Comparison of ENCODE assay signal across 12 cellular contexts in the genomic region with DNA sequence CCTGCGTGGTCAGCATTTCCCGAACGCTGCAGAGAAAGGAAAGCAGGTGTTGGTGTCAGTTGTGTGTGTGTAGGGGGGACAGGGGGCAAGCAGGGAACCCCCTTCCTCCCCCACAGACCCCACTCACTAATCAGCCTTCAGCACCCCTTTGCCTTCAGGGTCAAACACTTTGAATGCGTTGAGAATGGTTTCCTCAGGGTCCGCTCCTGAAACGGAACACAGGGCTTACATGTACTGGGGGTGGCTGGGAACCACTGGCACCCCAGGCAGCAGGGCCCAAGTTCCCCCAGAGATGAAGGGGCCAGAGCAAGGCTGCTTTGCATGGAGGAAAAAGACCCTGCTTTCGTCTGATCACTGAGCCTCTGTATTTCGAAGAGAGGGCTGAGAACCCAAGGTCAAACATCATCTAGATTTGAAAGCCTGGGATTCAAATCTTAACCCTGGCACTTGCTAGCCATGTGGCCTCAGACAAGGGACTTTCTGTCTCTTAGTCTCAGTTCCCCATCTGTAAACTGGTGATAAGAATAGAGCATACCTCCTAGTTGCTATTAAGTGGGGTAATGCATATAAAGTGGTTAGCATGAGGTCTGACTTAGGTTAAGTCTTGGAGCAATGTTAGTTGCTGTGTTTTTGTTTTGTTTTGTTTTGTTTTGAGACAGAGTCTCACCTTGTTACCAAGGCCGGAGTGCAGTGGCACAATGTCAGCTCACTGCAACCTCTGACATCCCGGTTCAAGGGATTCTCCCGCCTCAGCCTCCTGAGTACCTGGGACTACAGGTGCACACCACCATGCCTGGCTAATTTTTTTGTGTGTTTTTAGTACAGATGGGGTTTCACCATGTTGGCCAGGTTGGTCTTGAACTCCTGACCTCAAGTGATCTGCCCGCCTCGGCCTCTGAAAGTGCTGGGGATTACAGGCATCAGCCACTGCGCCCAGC. TPM values are rescaled to one million over a fixed set of nuclear protein-coding genes. Genes with fewer than 3 reads are reported as not detected.
DNase-seq lines count a peak whose midpoint lies in the region; ATAC-seq and TF ChIP-seq lines count a peak whose summit lies in the region.
"Had no signal": no experiment of that assay in that cellular context is flagged by ENCODE, and none has a peak within 500 bp of the region (broad histone marks: within the 10 kb centered on the region; RNA-seq: fewer than 3 reads in every experiment).

No MANE protein-coding gene starts in this region.

- H3K9me3 ChIP-seq in mammary epithelial cell (replicated peaks; ENCODE audit: insufficient read depth, low read length) (no peaks in the 10 kb centered on the region), MM.1S (replicated peaks; ENCODE audit: insufficient read depth, low read length) (no peaks in the 10 kb centered on the region), body of pancreas (no peaks in the 10 kb centered on the region)

- no peaks in the 10 kb centered on the region for H3K27me3 ChIP-seq in mammary epithelial cell (ENCODE audit: insufficient read depth, low read length)
- H3K27me3 ChIP-seq in MM.1S (replicated peaks; ENCODE audit: insufficient read depth, low read length): no peaks in the 10 kb centered on the region
- no peaks in the 10 kb centered on the region for H3K27me3 ChIP-seq in body of pancreas

- no peaks in the 10 kb centered on the region for H3K79me2 ChIP-seq in mammary epithelial cell (ENCODE audit: insufficient read depth, low read length)
- no peaks in the 10 kb centered on the region for H3K79me2 ChIP-seq in MM.1S (ENCODE audit: low read length)

- H3K4me1 ChIP-seq in mammary epithelial cell (ENCODE audit: insufficient read depth, low read length): peaks cover 22% of the 10 kb centered on the region
- H3K4me1 ChIP-seq in MM.1S (ENCODE audit: low read length): peaks cover 4% of the 10 kb centered on the region
- no peaks in the 10 kb centered on the region for H3K4me1 ChIP-seq in body of pancreas

- in situ Hi-C loops in mammary epithelial cell (cut with MboI; ENCODE audit: low sequenced_read_pairs in 2 of 2): no loop called here

- H3K4me3 ChIP-seq in mammary epithelial cell (replicated peaks in 1 of 3; ENCODE audit: insufficient read depth in 1 of 3, low read depth in 2 of 3, low read length in 3 of 3) (no peak overlapping the region), MM.1S (ENCODE audit: low read length) (no peak overlapping the region), body of pancreas (no peak overlapping the region)

- intact Hi-C loops in mammary epithelial cell (cut with micrococcal nuclease): no loop called here
- intact Hi-C loops in MCF 10A (cut with micrococcal nuclease): no loop called here
- intact Hi-C loops in body of pancreas (cut with DNase I): no loop called here

- BruUV-seq in mammary epithelial cell (replicated peaks; lab: Mats Ljungman, UMichigan) (no TSS peak), MCF 10A (replicated peaks; lab: Mats Ljungman, UMichigan) (no TSS peak)

- WGBS in mammary epithelial cell (ENCODE audit: low coverage, missing lambda C conversion rate): 89% methylated on average over 14 of the region's 14 CpGs
- 76 to 78% methylated on average over 12 to 14 of the region's 14 CpGs for WGBS in body of pancreas, 2 donors

- no peak overlapping the region for H3K27ac Mint-ChIP-seq in MCF 10A (ENCODE audit: low read depth, unreplicated experiment)
- peak overlapping the region; percentile 96 for H3K27ac Mint-ChIP-seq in stimulated activated memory B cell treated with anti-CD40 and anti-IgM and Interleukin-4, amounts not matched to agents 10 μg/mL and 1 μg/mL and 100 μg/mL, for 72 hours

- 0 out of 2 replicates have a peak, but pooled peaks cover 6% of the 10 kb centered on the region for H3F3A ChIP-seq in MM.1S (ENCODE audit: insufficient read depth, low read length)

- no peaks in the 10 kb centered on the region for H3K36me3 ChIP-seq in mammary epithelial cell (ENCODE audit: insufficient read depth, low read length)
- H3K36me3 ChIP-seq in MM.1S (replicated peaks; ENCODE audit: insufficient read depth, low read length): no peaks in the 10 kb centered on the region
- no peaks in the 10 kb centered on the region for H3K36me3 ChIP-seq in body of pancreas (replicated peaks in 1 of 2; ENCODE audit: insufficient read depth in 1 of 2, low read depth in 2 of 2)

- no peak overlapping the region for H3K4me2 ChIP-seq in mammary epithelial cell (ENCODE audit: insufficient read depth, low read depth, low read length)
- no peak overlapping the region for H3K4me2 ChIP-seq in MM.1S (ENCODE audit: low read depth, low read length)

- no peaks in the 10 kb centered on the region for H3K27me3 Mint-ChIP-seq in MCF 10A (ENCODE audit: insufficient read depth, unreplicated experiment)
- no peaks in the 10 kb centered on the region for H3K27me3 Mint-ChIP-seq in stimulated activated memory B cell treated with anti-CD40 and anti-IgM and Interleukin-4, amounts not matched to agents 10 μg/mL and 1 μg/mL and 100 μg/mL, for 72 hours

- TF ChIP-seq CTCF in mammary epithelial cell (conservative IDR thresholded peaks at IDR 0.05 in 1 of 2, IDR thresholded peaks at IDR 0.05 in 1 of 2; ENCODE audit: extremely low read depth in 1 of 2, insufficient read depth in 1 of 2, low read depth in 1 of 2, low read length in 2 of 2) (no peak), MCF 10A (IDR thresholded peaks at IDR 0.05; ENCODE audit: unreplicated experiment) (no peak), MM.1S (IDR thresholded peaks at IDR 0.05; ENCODE audit: low read length) (no peak), body of pancreas (IDR thresholded peaks at IDR 0.05) (no peak)

- H3K27ac ChIP-seq in mammary epithelial cell (ENCODE audit: insufficient read depth, low read depth, low read length) (no peak overlapping the region), MM.1S (ENCODE audit: low read length) (peak overlapping the region; percentile 90), body of pancreas (no peak overlapping the region)

- H2AFZ ChIP-seq in mammary epithelial cell (ENCODE audit: low read depth, low read length) (peak overlapping the region; percentile 27), MM.1S (ENCODE audit: low read length) (0 out of 2 replicates have a peak overlapping the region, but pooled peaks have one; percentile 23)

- CTCF ChIA-PET in mammary epithelial cell (lab: Charles Lee; ENCODE audit: low non-redundant PET): no interaction called here
- CTCF ChIA-PET in MCF 10A (lab: Yijun Ruan, JAX): interaction anchor here (0.7 kb wide), 1 partner anchor 418 kb away, joined by 4 read pairs; no protein-coding TSS in a partner anchor

- dilution Hi-C loops in mammary epithelial cell (cut with HindIII; ENCODE audit: low sequenced_read_pairs): no loop called here

- POLR2A ChIA-PET in MCF 10A (lab: Yijun Ruan, JAX): no interaction called here

- H4K20me1 ChIP-seq in mammary epithelial cell (ENCODE audit: insufficient read depth, low read length) (no peaks in the 10 kb centered on the region), MM.1S (ENCODE audit: insufficient read depth, low read length) (no peaks in the 10 kb centered on the region)

- peak; percentile 98 for ATAC-seq in HG02763 (IDR thresholded peaks at IDR 0.05; ENCODE audit: unreplicated experiment)
- ATAC-seq in stimulated activated memory B cell treated with anti-CD40 and anti-IgM and Interleukin-4, amounts not matched to agents 10 μg/mL and 1 μg/mL and 100 μg/mL, for 72 hours: peak; percentile 98
- ATAC-seq in body of pancreas: no peak

- no peak for TF ChIP-seq POLR2A in body of pancreas (IDR thresholded peaks at IDR 0.05)

- no peaks in the 10 kb centered on the region for H3K9me2 ChIP-seq in MM.1S (replicated peaks; ENCODE audit: insufficient read depth, low read length)

- DNase-seq in mammary epithelial cell (no peak), MCF 10A (ENCODE audit: unreplicated experiment) (no peak), MM.1S (peak; percentile 60), body of pancreas (no peak), activated gamma-delta T cell (lab: John Stamatoyannopoulos, UW) (no peak)
- DNase-seq in stimulated activated naive CD4-positive, alpha-beta T cell treated with Interleukin-2 at 50 U/mL for 16 hours (lab: John Stamatoyannopoulos, UW): no peak
- DNase-seq: 8988T, nucleus accumbens had no signal

- H3K4me1 Mint-ChIP-seq in MCF 10A (ENCODE audit: insufficient read depth, unreplicated experiment): peaks cover 21% of the 10 kb centered on the region
- peaks cover 43% of the 10 kb centered on the region for H3K4me1 Mint-ChIP-seq in stimulated activated memory B cell treated with anti-CD40 and anti-IgM and Interleukin-4, amounts not matched to agents 10 μg/mL and 1 μg/mL and 100 μg/mL, for 72 hours

- no peaks in the 10 kb centered on the region for H3K9me3 Mint-ChIP-seq in MCF 10A (ENCODE audit: unreplicated experiment)
- H3K9me3 Mint-ChIP-seq in stimulated activated memory B cell treated with anti-CD40 and anti-IgM and Interleukin-4, amounts not matched to agents 10 μg/mL and 1 μg/mL and 100 μg/mL, for 72 hours: no peaks in the 10 kb centered on the region

- H3K4me3 Mint-ChIP-seq in MCF 10A (ENCODE audit: unreplicated experiment): no peak overlapping the region
- peak overlapping the region; percentile 18 for H3K4me3 Mint-ChIP-seq in stimulated activated memory B cell treated with anti-CD40 and anti-IgM and Interleukin-4, amounts not matched to agents 10 μg/mL and 1 μg/mL and 100 μg/mL, for 72 hours

- H3K9ac ChIP-seq in mammary epithelial cell (ENCODE audit: insufficient read depth, low read length) (no peak overlapping the region), MM.1S (ENCODE audit: low read length) (peak overlapping the region; percentile 54)

- peaks cover 5% of the 10 kb centered on the region for H3K36me3 Mint-ChIP-seq in MCF 10A (ENCODE audit: insufficient read depth, unreplicated experiment)
- no peaks in the 10 kb centered on the region for H3K36me3 Mint-ChIP-seq in stimulated activated memory B cell treated with anti-CD40 and anti-IgM and Interleukin-4, amounts not matched to agents 10 μg/mL and 1 μg/mL and 100 μg/mL, for 72 hours

RNA-seq across cellular contexts. Expression of a gene that starts 7.0 kb away (rescaled TPM):
- not detected for total RNA-seq in mammary epithelial cell
- 0.26 TPM for polyA plus RNA-seq in mammary epithelial cell
- polyA minus RNA-seq in mammary epithelial cell: not detected
- total RNA-seq in MCF 10A (2022): not detected in 2 replicates
- not detected for total RNA-seq in body of pancreas
- total RNA-seq: frontal cortex; T-helper 2 cell treated with Interferon-gamma antibody and Interleukin-4, amounts not matched to agents 100 ng/mL and 5 ng/mL, for 36 hours had no signal
